10 cellular contexts compared by ENCODE assay signal in the genomic region with DNA sequence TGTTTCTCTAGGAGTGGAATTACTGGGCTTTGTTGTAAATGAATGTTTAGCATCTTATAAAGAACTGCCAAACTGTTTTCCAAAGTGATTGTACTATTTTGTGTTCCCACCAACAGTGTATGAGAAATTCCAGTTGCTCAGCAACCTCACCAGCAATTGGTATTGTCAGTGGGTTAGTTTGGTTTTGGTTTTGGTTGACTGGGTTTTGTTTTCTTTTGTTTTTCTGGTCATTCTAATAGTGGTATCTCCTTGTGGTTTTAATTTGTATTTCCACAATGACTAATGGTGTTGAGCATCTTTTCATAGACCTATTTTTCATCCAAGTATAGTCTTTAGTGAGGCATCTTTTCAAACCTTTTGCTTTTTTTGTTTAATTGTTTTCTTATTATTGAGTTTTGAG. TPM values are rescaled to one million over a fixed set of nuclear protein-coding genes. Genes with fewer than 3 reads are reported as not detected.
DNase-seq lines count a peak whose midpoint lies in the region; ATAC-seq and TF ChIP-seq lines count a peak whose summit lies in the region.
"Had no signal": no experiment of that assay in that cellular context is flagged by ENCODE, and none has a peak within 500 bp of the region (broad histone marks: within the 10 kb centered on the region; RNA-seq: fewer than 3 reads in every experiment).

No MANE protein-coding gene starts in this region.

- H3K4me3 ChIP-seq in sigmoid colon, result no peak overlapping the region
- H3K4me3 ChIP-seq in adrenal gland, result no peak overlapping the region
- no peak overlapping the region for H3K4me3 ChIP-seq in right atrium auricular region
- H3K4me3 ChIP-seq: lung had no signal

- TF ChIP-seq POLR2A in sigmoid colon (IDR thresholded peaks at IDR 0.05), result no peak
- TF ChIP-seq POLR2A in adrenal gland (IDR thresholded peaks at IDR 0.05), result no peak

- no peaks in the 10 kb centered on the region for H3K9me3 Mint-ChIP-seq in activated naive CD8-positive, alpha-beta T cell treated with anti-CD3 and anti-CD28 coated beads for 36 hours

- intact Hi-C loops in sigmoid colon (cut with DNase I), result no loop called here
- intact Hi-C loops in adrenal gland (cut with DNase I), result no loop called here

- H3K4me1 Mint-ChIP-seq in activated naive CD8-positive, alpha-beta T cell treated with anti-CD3 and anti-CD28 coated beads for 36 hours, result peaks cover 32% of the 10 kb centered on the region

- peak; percentile 24 for DNase-seq in DMS53 (lab: John Stamatoyannopoulos, UW)
- DNase-seq in DMS53 treated with DMSO at 0.1 percent for 48 hours (lab: John Stamatoyannopoulos, UW; ENCODE audit: unreplicated experiment), result no peak
- DNase-seq in activated naive CD8-positive, alpha-beta T cell treated with anti-CD3 and anti-CD28 coated beads for 36 hours, result no peak
- DNase-seq in sigmoid colon, result no peak
- DNase-seq in iPS-NIHi7 (ENCODE audit: extremely low spot score), result no peak
- no peak for DNase-seq in adrenal gland
- no peak for DNase-seq in right atrium auricular region (ENCODE audit: low spot score)

- H3K4me1 ChIP-seq in sigmoid colon, result peaks cover 0 to 30% (median 16%) of the 10 kb centered on the region in 4 donors
- peaks cover 6% of the 10 kb centered on the region in 2 donors for H3K4me1 ChIP-seq in adrenal gland (replicated peaks in 1 of 2)
- H3K4me1 ChIP-seq in right atrium auricular region, result peaks cover 0 to 33% of the 10 kb centered on the region in 2 donors

- H3K27ac ChIP-seq in sigmoid colon (peak overlapping the region in 3 of 4 donors; percentile 31 to 51 (median 39)), adrenal gland (peak overlapping the region in 1 of 5 donors; percentile 13), right atrium auricular region (peak overlapping the region in 1 of 2 donors; percentile 11)
- H3K27ac ChIP-seq: 22Rv1 had no signal

- H3K36me3 ChIP-seq in sigmoid colon (no peaks in the 10 kb centered on the region), adrenal gland (replicated peaks in 1 of 2) (no peaks in the 10 kb centered on the region), right atrium auricular region (no peaks in the 10 kb centered on the region)

- H3K27me3 ChIP-seq in sigmoid colon, result no peaks in the 10 kb centered on the region
- H3K27me3 ChIP-seq in adrenal gland, result no peaks in the 10 kb centered on the region
- H3K27me3 ChIP-seq in right atrium auricular region, result no peaks in the 10 kb centered on the region

- H3K4me3 Mint-ChIP-seq in activated naive CD8-positive, alpha-beta T cell treated with anti-CD3 and anti-CD28 coated beads for 36 hours, result no peak overlapping the region

- peaks cover 21% of the 10 kb centered on the region for H3K36me3 Mint-ChIP-seq in activated naive CD8-positive, alpha-beta T cell treated with anti-CD3 and anti-CD28 coated beads for 36 hours

- peak; percentile 86 for ATAC-seq in HG02981 (IDR thresholded peaks at IDR 0.05; ENCODE audit: unreplicated experiment)

- no peak for TF ChIP-seq CTCF in sigmoid colon (IDR thresholded peaks at IDR 0.05)
- TF ChIP-seq CTCF in adrenal gland (IDR thresholded peaks at IDR 0.05), result no peak
- TF ChIP-seq CTCF in right atrium auricular region (IDR thresholded peaks at IDR 0.05), result no peak

- TF ChIP-seq EP300 in sigmoid colon (IDR thresholded peaks at IDR 0.05), result no peak

- peak overlapping the region; percentile 81 for H3K27ac Mint-ChIP-seq in activated naive CD8-positive, alpha-beta T cell treated with anti-CD3 and anti-CD28 coated beads for 36 hours

- H3K9me3 ChIP-seq in sigmoid colon (no peaks in the 10 kb centered on the region), adrenal gland (replicated peaks in 1 of 3) (no peaks in the 10 kb centered on the region), right atrium auricular region (no peaks in the 10 kb centered on the region)

- peaks cover 3% of the 10 kb centered on the region for H3K27me3 Mint-ChIP-seq in activated naive CD8-positive, alpha-beta T cell treated with anti-CD3 and anti-CD28 coated beads for 36 hours

RNA-seq across cellular contexts. Expression of gene FILIP1L, which starts 27.1 kb away (rescaled TPM):
- total RNA-seq in activated naive CD8-positive, alpha-beta T cell treated with anti-CD3 and anti-CD28 coated beads for 36 hours, result under 1 TPM; 0.35 to 0.48 TPM
- total RNA-seq in sigmoid colon (10 to 100 TPM; 42.5 to 93.3 (median 67.6) TPM), adrenal gland (10 to 100 TPM in 7 of 8 donors, 1 to 10 TPM in 1; 6.8 to 33.2 (median 20.5) TPM), right atrium auricular region (100 to 1,000 TPM in 1 of 2 donors, 10 to 100 TPM in 1; 97.0 to 112 TPM)
- polyA plus RNA-seq in sigmoid colon (10 to 100 TPM in 1 of 3 donors, 1 to 10 TPM in 2; 6.0 to 14.9 (median 6.5) TPM), adrenal gland (10 to 100 TPM; 13.0 to 21.5 (median 16.3) TPM)

Comparison
In these comparisons a context has a peak if more than half of its experiments do, and no peak if none do; other contexts are left out.
1. RNA of gene FILIP1L, which starts 27.1 kb away (total RNA-seq): 97.0 to 112 TPM in right atrium auricular region, 42.5 to 93.3 TPM in sigmoid colon and 6.8 to 33.2 TPM in adrenal gland; 0.35 to 0.48 TPM in activated naive CD8-positive, alpha-beta T cell treated with anti-CD3 and anti-CD28 coated beads for 36 hours; every median in the first group is over 4 times any median in the second.